In genomic region chr22:43088979-43089717, GRCh38 we compare ENCODE assay signal across 8 cellular contexts. TPM values are rescaled to one million over a fixed set of nuclear protein-coding genes. Genes with fewer than 3 reads are reported as not detected.
A peak's percentile ranks its signal among the peaks of the same experiment; 100 is the strongest.
DNase-seq lines count a peak whose midpoint lies in the region; ATAC-seq and TF ChIP-seq lines count a peak whose summit lies in the region.

TSS of gene TTLL1 (minus strand) at chr22:43089391. CDS start at chr22:43075586, 13,805 bp downstream.

- no peaks in the 10 kb centered on the region for H3K9me3 Mint-ChIP-seq in activated CD4-positive, alpha-beta memory T cell treated with anti-CD3 and anti-CD28 coated beads, Interleukin-2, amount 10 ng/mL, durations not matched to agents 7 days and 5 days

- CTCF ChIA-PET in activated CD4-positive, alpha-beta memory T cell treated with anti-CD3 and anti-CD28 coated beads, Interleukin-2, amount 10 ng/mL, durations not matched to agents 7 days and 5 days (lab: Charles Lee) = no interaction called here

- H3K27me3 Mint-ChIP-seq in activated CD4-positive, alpha-beta memory T cell treated with anti-CD3 and anti-CD28 coated beads, Interleukin-2, amount 10 ng/mL, durations not matched to agents 7 days and 5 days = no peaks in the 10 kb centered on the region

- peak within 1 kb of the TSS; percentile 98 for H3K4me3 Mint-ChIP-seq in activated CD4-positive, alpha-beta memory T cell treated with anti-CD3 and anti-CD28 coated beads, Interleukin-2, amount 10 ng/mL, durations not matched to agents 7 days and 5 days

- peaks cover 10% of the 10 kb centered on the region for H3K36me3 Mint-ChIP-seq in activated CD4-positive, alpha-beta memory T cell treated with anti-CD3 and anti-CD28 coated beads, Interleukin-2, amount 10 ng/mL, durations not matched to agents 7 days and 5 days (ENCODE audit: low read depth)

- ATAC-seq in HG03457 (IDR thresholded peaks at IDR 0.05; ENCODE audit: unreplicated experiment) = peak; percentile 52

- H3K4me1 Mint-ChIP-seq in activated CD4-positive, alpha-beta memory T cell treated with anti-CD3 and anti-CD28 coated beads, Interleukin-2, amount 10 ng/mL, durations not matched to agents 7 days and 5 days = peaks cover 27% of the 10 kb centered on the region

- peak within 1 kb of the TSS; percentile 99 for H3K27ac Mint-ChIP-seq in activated CD4-positive, alpha-beta memory T cell treated with anti-CD3 and anti-CD28 coated beads, Interleukin-2, amount 10 ng/mL, durations not matched to agents 7 days and 5 days

- DNase-seq in AML-193 (lab: John Stamatoyannopoulos, UW) (peak; percentile 83 to 85), NCI-H774 (lab: John Stamatoyannopoulos, UW) (peak; percentile 78), lung microvascular endothelial cell (ENCODE audit: low read depth in 2 of 2) (peak; percentile 84 to 88)
- peak; percentile 93 for DNase-seq in activated CD4-positive, alpha-beta memory T cell treated with anti-CD3 and anti-CD28 coated beads, Interleukin-2, amount 10 ng/mL, durations not matched to agents 7 days and 5 days
- peak; percentile 80 for DNase-seq in effector CD4-positive, alpha-beta T cell
- DNase-seq in stimulated activated CD4-positive, alpha-beta T cell treated with anti-CD3 and anti-CD28 coated beads, TNF-alpha, amount 100 ng/mL, for 4 hours (ENCODE audit: low read depth in 3 of 3) = peak; percentile 71 to 79 (median 77)

- peak; percentile 48 for TF ChIP-seq POLR2A in GM19193 (IDR thresholded peaks at IDR 0.05; ENCODE audit: extremely low read depth, insufficient read depth, insufficient read length)

- POLR2A ChIA-PET in activated CD4-positive, alpha-beta memory T cell treated with anti-CD3 and anti-CD28 coated beads, Interleukin-2, amount 10 ng/mL, durations not matched to agents 7 days and 5 days (lab: Charles Lee) = no interaction called here

RNA-seq across cellular contexts. Expression of gene TTLL1, which starts in this region (rescaled TPM):
- 1 to 10 TPM; 8.5 to 9.1 TPM for total RNA-seq in activated CD4-positive, alpha-beta memory T cell treated with anti-CD3 and anti-CD28 coated beads, Interleukin-2, amount 10 ng/mL, durations not matched to agents 7 days and 5 days
- 6.5 and 9.9 TPM in 2 replicates for total RNA-seq in lung microvascular endothelial cell

Comparison
In these comparisons a context has a peak if more than half of its experiments do, and no peak if none do; other contexts are left out.
1. Peak in every context shown above with its lines: DNase-seq and ATAC-seq.